ENCODE assay signal across 11 cellular contexts in genomic region chr9:133584559-133585476, GRCh38. TPM values are rescaled to one million over a fixed set of nuclear protein-coding genes. Genes with fewer than 3 reads are reported as not detected.
A peak's percentile ranks its signal among the peaks of the same experiment; 100 is the strongest.
DNase-seq lines count a peak whose midpoint lies in the region; ATAC-seq and TF ChIP-seq lines count a peak whose summit lies in the region.
"Had no signal": no experiment of that assay in that cellular context is flagged by ENCODE, and none has a peak within 500 bp of the region (broad histone marks: within the 10 kb centered on the region; RNA-seq: fewer than 3 reads in every experiment).

No MANE protein-coding gene starts in this region.

- H3K27ac ChIP-seq in testis, result no peak overlapping the region

- ATAC-seq in Right ventricle myocardium superior (ENCODE audit: poor library complexity), result peak; percentile 24
- no peak for ATAC-seq in HG02870 (IDR thresholded peaks at IDR 0.05; ENCODE audit: unreplicated experiment)

- peaks cover 11% of the 10 kb centered on the region for H3K4me1 ChIP-seq in testis

- intact Hi-C loops in Right ventricle myocardium superior (cut with DNase I) (no loop called here), testis (cut with DNase I; ENCODE audit: low total_unique reads) (no loop called here)

- DNase-seq in NB4 (ENCODE audit: low read depth) (peak; percentile 58), NCI-H526 treated with DMSO at 0.1 percent for 48 hours (lab: John Stamatoyannopoulos, UW) (peak; percentile 62), Right ventricle myocardium superior (peak; percentile 78), testis (peak; percentile 37)
- DNase-seq in effector CD4-positive, alpha-beta T cell, result no peak
- DNase-seq in stimulated activated naive CD4-positive, alpha-beta T cell treated with Interleukin-2 at 50 U/mL for 16 hours (lab: John Stamatoyannopoulos, UW), result no peak
- DNase-seq: activated CD4-positive, CD25-positive, alpha-beta regulatory T cell; activated naive CD8-positive, alpha-beta T cell treated with anti-CD3 and anti-CD28 coated beads for 36 hours; stimulated activated CD4-positive, alpha-beta T cell treated with anti-CD3 and anti-CD28 coated beads, Interleukin-4, amount 100 ng/mL, for 24 hours had no signal

- H3K27me3 ChIP-seq in testis, result no peaks in the 10 kb centered on the region

- H3K9me3 ChIP-seq in testis, result no peaks in the 10 kb centered on the region

- H3K4me3 ChIP-seq in NB4 (ENCODE audit: low read depth, low read length), result no peak overlapping the region
- no peak overlapping the region for H3K4me3 ChIP-seq in testis

- no peaks in the 10 kb centered on the region for H3K36me3 ChIP-seq in testis (ENCODE audit: low read depth, missing control alignments)

- TF ChIP-seq POLR2A in NB4 (IDR thresholded peaks at IDR 0.05; ENCODE audit: extremely low read depth, insufficient read length) (no peak), testis (IDR thresholded peaks at IDR 0.05) (no peak)

- WGBS in testis, 2 donors, result 36 to 37% methylated on average over 28 of the region's 28 CpGs

- TF ChIP-seq CTCF in NB4 (IDR thresholded peaks at IDR 0.05; ENCODE audit: low read depth, low read length) (no peak), testis (IDR thresholded peaks at IDR 0.05) (no peak)

RNA-seq across cellular contexts. Expression of gene FAM163B, which starts 24.4 kb away (rescaled TPM):
- total RNA-seq in Right ventricle myocardium superior, result not detected
- 1 to 10 TPM; 2.8 to 3.8 TPM for total RNA-seq in testis
- polyA plus RNA-seq in testis (ENCODE audit: insufficient read depth, low read depth, low replicate concordance), result 2.2 TPM
- total RNA-seq: activated naive CD8-positive, alpha-beta T cell treated with anti-CD3 and anti-CD28 coated beads for 36 hours; M059J had no signal

RNA-seq across cellular contexts. Expression of gene ADAMTSL2, which starts 50.3 kb away (rescaled TPM):
- 8.1 TPM for total RNA-seq in Right ventricle myocardium superior
- total RNA-seq in testis, result 10 to 100 TPM in 1 of 2 donors, 1 to 10 TPM in 1; 9.4 to 11.1 TPM
- 3.8 TPM for polyA plus RNA-seq in testis (ENCODE audit: insufficient read depth, low read depth, low replicate concordance)

RNA-seq across cellular contexts. Expression of gene DBH, which starts 51.3 kb away (rescaled TPM):
- total RNA-seq in Right ventricle myocardium superior (not detected), testis (under 1 TPM in 1 of 2 donors, not detected in 1; 0.06 TPM)
- polyA plus RNA-seq in testis (ENCODE audit: insufficient read depth, low read depth, low replicate concordance), result not detected
- total RNA-seq: activated naive CD8-positive, alpha-beta T cell treated with anti-CD3 and anti-CD28 coated beads for 36 hours; M059J had no signal

Comparison
In these comparisons a context has a peak if more than half of its experiments do, and no peak if none do; other contexts are left out.
1. DNase-seq: peak in NB4 (single experiment), NCI-H526 treated with DMSO at 0.1 percent for 48 hours (single experiment), Right ventricle myocardium superior (single experiment) and testis (single experiment); none in effector CD4-positive, alpha-beta T cell (single experiment) and stimulated activated naive CD4-positive, alpha-beta T cell treated with Interleukin-2 at 50 U/mL for 16 hours (single experiment).